ENCODE assay signal across 1 cellular context in the genomic region with DNA sequence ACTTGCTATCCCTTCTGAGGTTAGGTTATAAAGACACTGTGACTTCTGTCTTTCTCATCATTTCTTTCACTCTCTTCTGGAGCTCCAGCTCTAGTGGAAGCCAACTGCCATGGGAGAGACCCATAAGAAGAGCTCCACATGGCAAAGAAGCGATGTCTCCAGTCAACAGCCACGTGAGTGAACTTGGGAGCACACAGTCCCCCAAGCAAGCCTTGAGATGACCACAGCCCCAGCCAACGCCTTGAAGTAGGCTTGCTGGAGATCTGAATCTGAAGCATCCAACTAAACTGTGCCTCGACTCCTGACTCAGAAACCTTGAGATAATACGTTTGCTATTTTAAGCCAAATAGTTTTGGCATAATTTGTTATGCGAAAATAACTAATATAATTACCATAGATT.
TF ChIP-seq lines count a peak whose summit lies in the region.

No MANE protein-coding gene starts in this region.

TF ChIP-seq in IMR-90, 13 proteins besides CTCF, POLR2A, EP300 and RAD21 (continued from another document):
- TF ChIP-seq BHLHE40 (IDR thresholded peaks at IDR 0.05; ENCODE audit: low read depth, low read length): no peak
